Comparison of ENCODE assay signal across 1 cellular context in genomic region chr11:128830836-128831780, GRCh38.
TF ChIP-seq lines count a peak whose summit lies in the region.

No MANE protein-coding gene starts in this region.

TF ChIP-seq in HepG2, 621 proteins besides CTCF, POLR2A, EP300 and RAD21 (continued from another document):
- TF ChIP-seq TRAFD1 (CRISPR knock-in tag; IDR thresholded peaks at IDR 0.05; ENCODE audit: borderline replicate concordance) (no peak), SMC3 (IDR thresholded peaks at IDR 0.05; ENCODE audit: low read length) (peak; percentile 77)
